In the genomic region with DNA sequence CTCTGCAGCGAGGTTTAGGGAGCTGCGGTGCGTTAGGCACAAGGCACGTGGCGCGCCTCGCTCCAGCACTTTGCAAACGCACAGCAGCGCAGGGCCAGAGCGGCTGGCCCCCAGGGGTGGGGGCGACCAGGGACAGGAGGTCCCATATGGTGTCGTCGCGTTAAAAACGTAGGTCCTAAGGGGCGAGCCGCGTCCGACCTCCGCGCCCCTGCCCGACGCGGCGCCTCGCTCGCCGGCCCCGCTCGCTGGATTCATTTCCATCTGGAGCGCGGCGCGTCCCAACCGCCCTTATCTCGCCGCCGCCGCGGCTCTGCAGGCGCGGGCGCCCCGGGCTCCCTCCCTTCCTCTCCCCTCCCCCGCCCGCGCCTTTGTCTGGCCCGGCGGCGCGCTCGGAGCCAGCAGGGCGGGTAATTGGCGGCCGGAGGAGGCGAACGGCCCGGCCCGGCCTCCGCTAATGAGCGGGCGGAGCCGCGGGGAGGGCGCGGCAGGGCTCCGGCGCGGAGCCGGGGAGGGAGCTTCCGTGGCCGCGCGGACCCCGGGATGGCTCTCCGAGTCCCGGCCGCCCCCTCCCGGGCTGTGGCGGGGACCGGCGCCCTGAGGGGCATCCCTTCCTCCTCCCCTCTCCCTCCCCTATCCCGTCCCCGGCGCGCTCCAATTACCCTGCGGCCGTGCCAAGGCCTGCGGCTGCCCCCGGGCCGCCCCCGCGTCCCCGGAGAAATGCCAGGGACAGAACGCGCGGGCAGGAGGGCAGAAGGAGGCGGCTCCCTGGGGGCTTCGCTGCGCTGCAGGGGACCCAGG, we compare ENCODE assay signal across 8 cellular contexts.
A peak's percentile ranks its signal among the peaks of the same experiment; 100 is the strongest.
DNase-seq lines count a peak whose midpoint lies in the region; ATAC-seq and TF ChIP-seq lines count a peak whose summit lies in the region.

No MANE protein-coding gene starts in this region.

- peak overlapping the region; percentile 16 for H3K27ac ChIP-seq in RWPE1
- peak overlapping the region in 5 of 8 donors; percentile 46 to 70 (median 60) for H3K27ac ChIP-seq in spleen

- CTCF ChIA-PET in RWPE1 (lab: Yijun Ruan, JAX): interaction anchor here (1.2 kb wide), 1 partner anchor 16 kb away, joined by 3 read pairs; no protein-coding TSS in a partner anchor

- WGBS in spleen, 5 donors: 0 to 27% (median 2%) methylated on average over 24 to 100 of the region's 100 CpGs

- H3K27me3 ChIP-seq in spleen (replicated peaks in 1 of 7): peaks cover 0 to 40% (median 22%) of the 10 kb centered on the region in 7 donors

- no peaks in the 10 kb centered on the region for H3K36me3 ChIP-seq in spleen

- intact Hi-C loops in spleen (cut with DNase I; ENCODE audit: low total_unique reads): no loop called here

- no peak for TF ChIP-seq CTCF in RWPE1 (conservative IDR thresholded peaks at IDR 0.05; ENCODE audit: low read depth)
- TF ChIP-seq CTCF in cardiac fibroblast (IDR thresholded peaks at IDR 0.05; ENCODE audit: low read depth, low read length): no peak
- TF ChIP-seq CTCF in spleen (IDR thresholded peaks at IDR 0.05 in 8 of 11, conservative IDR thresholded peaks at IDR 0.05 in 3 of 11): no peak

- peak in 1 of 3 donors; percentile 10 for TF ChIP-seq POLR2A in spleen (IDR thresholded peaks at IDR 0.05)

- no peak for ATAC-seq in HG02571 (IDR thresholded peaks at IDR 0.05; ENCODE audit: unreplicated experiment)

- H3K9me3 ChIP-seq in spleen: no peaks in the 10 kb centered on the region

- H3K4me3 ChIP-seq in cardiac fibroblast (replicated peaks in 1 of 2; ENCODE audit: low read depth in 2 of 2, low read length in 2 of 2) (peak overlapping the region; percentile 32 to 41), spleen (peak overlapping the region in 6 of 8 donors; percentile 4 to 63 (median 29))

- DNase-seq in A172 (ENCODE audit: low spot score) (peak; percentile 8), GOT3 (lab: John Stamatoyannopoulos, UW) (peak; percentile 43), RWPE1 (ENCODE audit: low spot score) (peak; percentile 35), cardiac fibroblast (ENCODE audit: low read depth in 2 of 2) (peak; percentile 21 to 52), iris pigment epithelial cell (ENCODE audit: low read depth) (peak; percentile 22), spleen (peak; percentile 76), dedifferentiated amniotic fluid mesenchymal stem cell (ENCODE audit: extremely low spot score) (no peak)

- POLR2A ChIA-PET in RWPE1 (lab: Yijun Ruan, JAX; ENCODE audit: low non-redundant PET): no interaction called here

- H3K4me1 ChIP-seq in spleen: peaks cover 0 to 30% (median 16%) of the 10 kb centered on the region in 6 donors
